8 cellular contexts compared by ENCODE assay signal in the genomic region with DNA sequence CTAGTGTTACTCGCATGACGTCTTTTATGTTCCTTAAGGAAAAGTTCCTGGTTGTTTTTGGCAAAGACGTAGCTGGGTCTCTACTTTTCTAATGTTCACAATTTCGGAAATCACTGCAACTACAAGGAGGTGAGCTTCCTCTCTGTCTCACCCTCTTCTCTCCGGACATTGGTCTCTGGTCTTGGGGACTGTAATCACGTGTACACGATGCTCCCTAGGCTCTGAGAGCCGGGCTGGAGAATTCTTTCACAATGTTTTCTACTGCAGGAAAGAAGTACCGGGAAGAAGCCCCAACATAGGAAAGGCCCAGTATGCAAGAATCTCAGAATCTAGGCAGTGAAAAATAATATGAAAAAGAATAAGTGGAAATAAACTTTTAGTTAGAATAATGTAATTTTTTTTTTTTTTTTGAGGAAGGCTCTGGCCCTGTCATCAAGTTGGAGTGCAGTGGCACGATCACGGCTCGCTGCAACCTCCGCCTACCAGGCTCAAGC. TPM values are rescaled to one million over a fixed set of nuclear protein-coding genes. Genes with fewer than 3 reads are reported as not detected.
DNase-seq lines count a peak whose midpoint lies in the region; ATAC-seq lines count a peak whose summit lies in the region.

No MANE protein-coding gene starts in this region.

- peaks cover 50% of the 10 kb centered on the region for H3K4me1 ChIP-seq in mononuclear cell (ENCODE audit: insufficient read depth, low read length)

- no peaks in the 10 kb centered on the region for H3K9me3 ChIP-seq in mononuclear cell (ENCODE audit: low read depth, low read length)

- H3K27me3 ChIP-seq in mononuclear cell (ENCODE audit: insufficient read depth, low read length), result no peaks in the 10 kb centered on the region

- ATAC-seq in GM21447 (IDR thresholded peaks at IDR 0.05; ENCODE audit: unreplicated experiment) (no peak), HG03457 (IDR thresholded peaks at IDR 0.05; ENCODE audit: unreplicated experiment) (no peak)

- H3K4me3 ChIP-seq in mononuclear cell (ENCODE audit: low read length), result peak overlapping the region; percentile 9

- DNase-seq in ELR (ENCODE audit: low read depth), result peak; percentile 64
- peak; percentile 60 for DNase-seq in MV-4-11 (lab: John Stamatoyannopoulos, UW)
- DNase-seq in amniotic epithelial cell (ENCODE audit: low read depth), result peak; percentile 45
- no peak for DNase-seq in GDM1 (lab: John Stamatoyannopoulos, UW)
- no peak for DNase-seq in foreskin melanocyte

RNA-seq across cellular contexts. Expression of a gene that starts 13.5 kb away (rescaled TPM):
- not detected for total RNA-seq in mononuclear cell

RNA-seq across cellular contexts. Expression of a gene that starts 38.6 kb away (rescaled TPM):
- total RNA-seq in mononuclear cell, result 2,317 TPM

Comparison
In these comparisons a context has a peak if more than half of its experiments do, and no peak if none do; other contexts are left out.
1. DNase-seq: peak in ELR (single experiment), MV-4-11 (single experiment) and amniotic epithelial cell (single experiment); none in GDM1 (single experiment) and foreskin melanocyte (single experiment).